ENCODE assay signal across 10 cellular contexts in the genomic region with DNA sequence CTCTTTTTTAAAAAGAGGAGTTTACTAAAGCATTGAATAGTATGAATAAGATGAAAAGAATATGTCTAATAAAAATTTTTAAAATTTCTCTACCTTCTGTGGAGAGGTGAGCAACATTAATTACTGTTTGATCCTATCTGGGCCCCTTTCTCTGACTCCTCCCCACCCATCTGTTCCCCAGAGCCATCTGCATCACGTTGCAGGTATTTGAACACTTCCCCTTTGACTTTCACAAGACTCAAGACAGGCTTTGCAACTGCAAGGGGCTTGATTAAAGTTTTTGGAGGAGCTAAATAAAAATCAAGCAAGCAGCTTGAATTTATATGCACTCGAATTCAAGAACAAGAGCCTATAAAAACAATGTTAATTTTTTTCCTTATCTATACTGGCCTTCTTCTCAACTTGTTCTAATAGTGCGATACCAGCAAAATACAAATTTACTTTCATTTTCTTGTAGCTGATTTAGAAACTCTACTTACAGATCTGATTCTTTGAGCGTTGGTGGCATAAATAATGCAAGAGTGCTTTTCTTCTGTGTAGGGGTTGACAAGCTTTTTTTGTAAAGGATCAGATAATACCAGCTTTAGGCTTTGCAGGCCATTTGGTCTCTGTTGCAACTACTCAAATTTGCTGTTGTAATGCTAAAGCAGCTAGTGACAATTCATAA. TPM values are rescaled to one million over a fixed set of nuclear protein-coding genes. Genes with fewer than 3 reads are reported as not detected.
DNase-seq lines count a peak whose midpoint lies in the region; ATAC-seq and TF ChIP-seq lines count a peak whose summit lies in the region.
"Had no signal": no experiment of that assay in that cellular context is flagged by ENCODE, and none has a peak within 500 bp of the region (broad histone marks: within the 10 kb centered on the region; RNA-seq: fewer than 3 reads in every experiment).

No MANE protein-coding gene starts in this region.

- ATAC-seq in HG02840 (IDR thresholded peaks at IDR 0.05; ENCODE audit: low FRiP score, unreplicated experiment) (peak; percentile 93), natural killer cell (peak in 2 of 3 donors; percentile 49 to 54), esophagus mucosa (no peak)

- no peaks in the 10 kb centered on the region for H3K9me2 ChIP-seq in hepatocyte (replicated peaks; ENCODE audit: insufficient read depth)

- intact Hi-C loops in natural killer cell (cut with micrococcal nuclease): no loop called here

- H3K9me3 ChIP-seq in hepatocyte (ENCODE audit: low read depth): no peaks in the 10 kb centered on the region

- peak overlapping the region; percentile 53 to 78 for H3K27ac Mint-ChIP-seq in natural killer cell

- H3K4me1 ChIP-seq in hepatocyte (ENCODE audit: insufficient read depth): peaks cover 6% of the 10 kb centered on the region

- no peak overlapping the region for H3K27ac ChIP-seq in hepatocyte
- H3K27ac ChIP-seq: 22Rv1 had no signal

- no peak overlapping the region for H3K4me2 ChIP-seq in hepatocyte

- H3K27me3 ChIP-seq in hepatocyte: no peaks in the 10 kb centered on the region

- H4K20me1 ChIP-seq in hepatocyte (ENCODE audit: insufficient read depth, poor library complexity, severe bottlenecking): no peaks in the 10 kb centered on the region

- no peaks in the 10 kb centered on the region for H3K36me3 ChIP-seq in hepatocyte (replicated peaks; ENCODE audit: insufficient read depth, low read depth)

- 68% methylated on average over 4 of the region's 4 CpGs for WGBS in hepatocyte (ENCODE audit: low lambda C conversion rate, missing lambda C conversion rate)

- no peak overlapping the region for H2AFZ ChIP-seq in hepatocyte

- peak overlapping the region; percentile 79 for H3K4me3 Mint-ChIP-seq in natural killer cell

- H3K79me2 ChIP-seq in hepatocyte: no peaks in the 10 kb centered on the region

- DNase-seq in NCI-H345 (lab: John Stamatoyannopoulos, UW) (peak; percentile 20), NCI-H345 treated with DMSO at 0.1 percent for 48 hours (lab: John Stamatoyannopoulos, UW; ENCODE audit: unreplicated experiment) (no peak), NOMO-1 (lab: John Stamatoyannopoulos, UW; ENCODE audit: unreplicated experiment in 2 of 2) (peak; percentile 75 to 82), natural killer cell (no peak), hepatocyte (ENCODE audit: low spot score) (no peak), SK-N-DZ (ENCODE audit: low spot score) (no peak)

- TF ChIP-seq CTCF in natural killer cell (IDR thresholded peaks at IDR 0.05) (no peak), hepatocyte (IDR thresholded peaks at IDR 0.05; ENCODE audit: poor library complexity) (no peak)

- peaks cover 7 to 10% of the 10 kb centered on the region in 2 donors for H3K4me1 Mint-ChIP-seq in natural killer cell

- H3K9me3 Mint-ChIP-seq in natural killer cell: no peaks in the 10 kb centered on the region

- H3K36me3 Mint-ChIP-seq in natural killer cell: no peaks in the 10 kb centered on the region

- H3K4me3 ChIP-seq in hepatocyte: no peak overlapping the region

- H3K27me3 Mint-ChIP-seq in natural killer cell (ENCODE audit: low read depth in 2 of 2): peaks cover 0 to 12% of the 10 kb centered on the region in 2 donors

RNA-seq across cellular contexts. Expression of a gene that starts 21.3 kb away (rescaled TPM):
- not detected for total RNA-seq in natural killer cell
- not detected in 2 replicates for total RNA-seq in hepatocyte
- polyA plus RNA-seq in hepatocyte: not detected in 2 replicates
- polyA plus RNA-seq in SK-N-DZ (2014; cell fraction: cytosol; rRNA removed): not detected in 2 replicates
- polyA plus RNA-seq in SK-N-DZ (2014; cell fraction: nucleus; rRNA removed): not detected in 2 replicates
- total RNA-seq in esophagus mucosa: not detected
- total RNA-seq: M059J had no signal

Comparison
In these comparisons a context has a peak if more than half of its experiments do, and no peak if none do; other contexts are left out.
1. DNase-seq: peak in NCI-H345 (single experiment) and NOMO-1 (2 of 2); none in NCI-H345 treated with DMSO at 0.1 percent for 48 hours (single experiment), natural killer cell (single experiment), hepatocyte (single experiment) and SK-N-DZ (single experiment).